In genomic region chr1:56426587-56426986, GRCh38 we compare ENCODE assay signal across 37 cellular contexts.
DNase-seq lines count a peak whose midpoint lies in the region; ATAC-seq, FAIRE-seq and TF ChIP-seq lines count a peak whose summit lies in the region.
"Had no signal": no experiment of that assay in that cellular context is flagged by ENCODE, and none has a peak within 500 bp of the region (broad histone marks: within the 10 kb centered on the region; RNA-seq: fewer than 3 reads in every experiment).

No MANE protein-coding gene starts in this region.

- no peak overlapping the region for H3K14ac ChIP-seq in trophoblast cell (ENCODE audit: low read length)

- TF ChIP-seq POLR2A in HepG2 (IDR thresholded peaks at IDR 0.05; ENCODE audit: insufficient read depth in 1 of 2, low read depth in 2 of 2, low read length in 2 of 2) (no peak), right lobe of liver (IDR thresholded peaks at IDR 0.05) (no peak), K562 (conservative IDR thresholded peaks at IDR 0.05) (no peak)

- H3K27me3 ChIP-seq in HepG2 (ENCODE audit: control insufficient read depth in 1 of 2, insufficient read depth in 2 of 2, low read length in 2 of 2) (no peaks in the 10 kb centered on the region), right lobe of liver (no peaks in the 10 kb centered on the region), K562 (ENCODE audit: control insufficient read depth in 2 of 2, insufficient read depth in 2 of 2, low read length in 2 of 2) (no peaks in the 10 kb centered on the region), trophoblast cell (ENCODE audit: insufficient read depth, low read length) (no peaks in the 10 kb centered on the region)
- H3K27me3 ChIP-seq: BE2C; BLaER1; BLaER1 treated with 17β-estradiol and CSF1 and Interleukin-3, amounts not matched to agents 10 nM and 100 nM had no signal

- H3K36me3 ChIP-seq in HepG2 (replicated peaks in 1 of 2; ENCODE audit: control insufficient read depth in 1 of 2, insufficient read depth in 2 of 2, low read length in 2 of 2): no peaks in the 10 kb centered on the region
- H3K36me3 ChIP-seq in right lobe of liver: no peaks in the 10 kb centered on the region
- no peaks in the 10 kb centered on the region for H3K36me3 ChIP-seq in K562 (ENCODE audit: control insufficient read depth, insufficient read depth, low read length)
- H3K36me3 ChIP-seq in trophoblast cell (ENCODE audit: control insufficient read depth in 1 of 2, insufficient read depth in 2 of 2, low read length in 2 of 2): no peaks in the 10 kb centered on the region
- H3K36me3 ChIP-seq: BE2C; BLaER1; BLaER1 treated with 17β-estradiol and CSF1 and Interleukin-3, amounts not matched to agents 10 nM and 100 nM had no signal

- no peak overlapping the region for H3K18ac ChIP-seq in trophoblast cell (ENCODE audit: low read length)

- H3K27ac Mint-ChIP-seq in activated B cell treated with CpG ODN at 0.5 μM for 24 hours: peak overlapping the region; percentile 21
- no peak overlapping the region for H3K27ac Mint-ChIP-seq in activated T-cell treated with anti-CD3 and anti-CD28 coated beads, Interleukin-2, amount 50 U/mL, for 72 hours
- H3K27ac Mint-ChIP-seq: B cell; CD4-positive, alpha-beta memory T cell; CD4-positive, alpha-beta T cell; CD4-positive, CD25-positive, alpha-beta regulatory T cell; CD8-positive, alpha-beta memory T cell; CD8-positive, alpha-beta T cell had no signal

- TF ChIP-seq EP300 in HepG2 (IDR thresholded peaks at IDR 0.05; ENCODE audit: low read depth in 2 of 2, low read length in 2 of 2): no peak
- no peak for TF ChIP-seq EP300 in HepG2 (CRISPR knock-in tag; IDR thresholded peaks at IDR 0.05; ENCODE audit: borderline replicate concordance)
- TF ChIP-seq EP300 in K562 (IDR thresholded peaks at IDR 0.05; ENCODE audit: low read length): no peak

- H3K4me3 ChIP-seq in HepG2 (replicated peaks in 1 of 3; ENCODE audit: insufficient read depth in 1 of 3, low read depth in 2 of 3, low read length in 3 of 3): no peak overlapping the region
- no peak overlapping the region for H3K4me3 ChIP-seq in right lobe of liver
- no peak overlapping the region for H3K4me3 ChIP-seq in K562
- H3K4me3 ChIP-seq in trophoblast cell (ENCODE audit: low read depth, low read length): no peak overlapping the region
- H3K4me3 ChIP-seq: A549; BLaER1; BLaER1 treated with 17β-estradiol and CSF1 and Interleukin-3, amounts not matched to agents 10 nM and 100 nM had no signal

- BruUV-seq in HepG2 (replicated peaks; lab: Mats Ljungman, UMichigan): no TSS peak
- no TSS peak for BruUV-seq in K562 (replicated peaks; lab: Mats Ljungman, UMichigan)

- no peaks in the 10 kb centered on the region for H3K79me1 ChIP-seq in trophoblast cell (ENCODE audit: low read length)

- no peak for FAIRE-seq in HepG2 (lab: Jason Lieb, UNC)
- FAIRE-seq in K562 (lab: Jason Lieb, UNC): no peak
- FAIRE-seq: A204.1, A549, D721Med had no signal

- no peaks in the 10 kb centered on the region for H3K36me3 Mint-ChIP-seq in activated B cell treated with CpG ODN at 0.5 μM for 24 hours (ENCODE audit: low read depth)
- no peaks in the 10 kb centered on the region for H3K36me3 Mint-ChIP-seq in activated T-cell treated with anti-CD3 and anti-CD28 coated beads, Interleukin-2, amount 50 U/mL, for 72 hours (ENCODE audit: insufficient read depth in 2 of 2)
- H3K36me3 Mint-ChIP-seq: CD14-positive monocyte; CD4-positive, alpha-beta memory T cell; CD4-positive, CD25-positive, alpha-beta regulatory T cell; CD8-positive, alpha-beta memory T cell; CD8-positive, alpha-beta T cell had no signal

- H3K4me1 Mint-ChIP-seq in activated B cell treated with CpG ODN at 0.5 μM for 24 hours: peaks cover 51% of the 10 kb centered on the region
- H3K4me1 Mint-ChIP-seq in activated T-cell treated with anti-CD3 and anti-CD28 coated beads, Interleukin-2, amount 50 U/mL, for 72 hours (ENCODE audit: low read depth): no peaks in the 10 kb centered on the region
- H3K4me1 Mint-ChIP-seq: CD4-positive, alpha-beta memory T cell; CD8-positive, alpha-beta memory T cell had no signal

- H2BK12ac ChIP-seq in trophoblast cell (ENCODE audit: low read length): no peak overlapping the region

- TF ChIP-seq CTCF in HepG2 (CRISPR knock-in tag; IDR thresholded peaks at IDR 0.05) (no peak), right lobe of liver (IDR thresholded peaks at IDR 0.05) (no peak), activated B cell treated with CpG ODN at 0.5 μM for 24 hours (IDR thresholded peaks at IDR 0.05) (no peak), K562 (IDR thresholded peaks at IDR 0.05 in 2 of 3, conservative IDR thresholded peaks at IDR 0.05 in 1 of 3; ENCODE audit: insufficient read depth in 2 of 3, low read depth in 1 of 3, low read length in 3 of 3) (no peak)

- peak overlapping the region; percentile 46 for H3K23ac ChIP-seq in trophoblast cell (ENCODE audit: low read length)

- no peaks in the 10 kb centered on the region for H3K9me3 ChIP-seq in HepG2 (ENCODE audit: low read length)
- no peaks in the 10 kb centered on the region for H3K9me3 ChIP-seq in right lobe of liver
- H3K9me3 ChIP-seq in K562 (replicated peaks; ENCODE audit: control insufficient read depth, insufficient read depth, low read depth, low read length): no peaks in the 10 kb centered on the region
- peaks cover 1% of the 10 kb centered on the region for H3K9me3 ChIP-seq in trophoblast cell (ENCODE audit: insufficient read depth, low read depth, low read length)
- H3K9me3 ChIP-seq: A549; BE2C; BLaER1; BLaER1 treated with 17β-estradiol and CSF1 and Interleukin-3, amounts not matched to agents 10 nM and 100 nM; Caco-2 had no signal

- H3K4me2 ChIP-seq in HepG2 (ENCODE audit: low read depth, low read length) (no peak overlapping the region), K562 (ENCODE audit: insufficient read depth, low read length) (no peak overlapping the region), trophoblast cell (ENCODE audit: low read length) (no peak overlapping the region)
- H3K4me2 ChIP-seq: A549, BLaER1 had no signal

- no peak overlapping the region for H2AK5ac ChIP-seq in trophoblast cell (ENCODE audit: low read length)

- no peak overlapping the region for H4K12ac ChIP-seq in trophoblast cell (ENCODE audit: low read depth, low read length)

- no peak for TF ChIP-seq RAD21 in HepG2 (CRISPR knock-in tag; IDR thresholded peaks at IDR 0.05)
- TF ChIP-seq RAD21 in K562 (CRISPR knock-in tag; conservative IDR thresholded peaks at IDR 0.05 in 1 of 2, IDR thresholded peaks at IDR 0.05 in 1 of 2): no peak

- H3K4ac ChIP-seq in trophoblast cell (ENCODE audit: low read depth, low read length): no peak overlapping the region

- H3K27me3 Mint-ChIP-seq in activated B cell treated with CpG ODN at 0.5 μM for 24 hours: no peaks in the 10 kb centered on the region
- H3K27me3 Mint-ChIP-seq in activated T-cell treated with anti-CD3 and anti-CD28 coated beads, Interleukin-2, amount 50 U/mL, for 72 hours (ENCODE audit: low read depth): no peaks in the 10 kb centered on the region
- H3K27me3 Mint-ChIP-seq: B cell; CD4-positive, alpha-beta T cell; CD8-positive, alpha-beta memory T cell had no signal

- no peaks in the 10 kb centered on the region for H4K20me1 ChIP-seq in HepG2 (ENCODE audit: insufficient read depth, low read length)
- no peaks in the 10 kb centered on the region for H4K20me1 ChIP-seq in K562 (replicated peaks; ENCODE audit: control insufficient read depth, insufficient read depth, low read length)
- H4K20me1 ChIP-seq: BLaER1; BLaER1 treated with 17β-estradiol and CSF1 and Interleukin-3, amounts not matched to agents 10 nM and 100 nM had no signal

- CTCF ChIA-PET in HepG2 (lab: Yijun Ruan, JAX; ENCODE audit: low intra/inter-chr PET ratio, low total read pairs): no interaction called here
- CTCF ChIA-PET in activated B cell treated with CpG ODN at 0.5 μM for 24 hours (lab: Charles Lee): no interaction called here
- CTCF ChIA-PET in K562 (lab: Yijun Ruan, JAX; ENCODE audit: low intra/inter-chr PET ratio): no interaction called here

- H4K8ac ChIP-seq in trophoblast cell (ENCODE audit: low read depth, low read length): no peak overlapping the region

- DNase-seq in HepG2 (ENCODE audit: low spot score) (no peak), right lobe of liver (no peak), activated B cell treated with CpG ODN at 0.5 μM for 24 hours (no peak), K562 (ENCODE audit: extremely low read depth in 1 of 4, low spot score in 3 of 4) (no peak), trophoblast cell (no peak)
- no peak for DNase-seq in stimulated activated CD4-positive, alpha-beta T cell treated with anti-CD3 and anti-CD28 coated beads, Interleukin-15, amount 100 ng/mL, for 24 hours
- DNase-seq in activated T-cell treated with anti-CD3 and anti-CD28 coated beads, Interleukin-2, amount 50 U/mL, for 72 hours: no peak
- DNase-seq: 8988T; ACHN; AML-193; BE2C; C1 segment of cervical spinal cord; Caco-2; Calu3; CD4-positive, alpha-beta memory T cell; CD4-positive, alpha-beta T cell; CD4-positive, CD25-positive, alpha-beta regulatory T cell; CD8-positive, alpha-beta memory T cell; CD8-positive, alpha-beta T cell; COR-L47; DMS 273 treated with DMSO at 0.1 percent for 48 hours; DMS153; DMS53; DMS79; DMS79 treated with DMSO at 0.1 percent for 48 hours; DND-41; EL had no signal

- H3K9me1 ChIP-seq in K562 (ENCODE audit: control insufficient read depth, insufficient read depth, low read length): no peaks in the 10 kb centered on the region

- H3K79me2 ChIP-seq in HepG2 (ENCODE audit: insufficient read depth, low read length) (no peaks in the 10 kb centered on the region), K562 (ENCODE audit: control insufficient read depth, insufficient read depth, low read length) (no peaks in the 10 kb centered on the region), trophoblast cell (ENCODE audit: control insufficient read depth, insufficient read depth, low read length, poor library complexity) (no peaks in the 10 kb centered on the region)

- H3K9ac ChIP-seq in HepG2 (ENCODE audit: insufficient read depth, low read depth, low read length) (no peak overlapping the region), K562 (ENCODE audit: insufficient read depth in 1 of 2, low read depth in 2 of 2, low read length in 2 of 2) (no peak overlapping the region), trophoblast cell (ENCODE audit: low read length) (no peak overlapping the region)
- H3K9ac ChIP-seq: BLaER1; BLaER1 treated with 17β-estradiol and CSF1 and Interleukin-3, amounts not matched to agents 10 nM and 100 nM had no signal

- intact Hi-C loops in HepG2 (cut with micrococcal nuclease; ENCODE audit: unreplicated experiment): no loop called here
- intact Hi-C loops in right lobe of liver (cut with DNase I): no loop called here
- intact Hi-C loops in activated B cell treated with CpG ODN at 0.5 μM for 24 hours (cut with micrococcal nuclease): no loop called here
- intact Hi-C loops in K562 (cut with micrococcal nuclease): no loop called here

- in situ Hi-C loops in HepG2 (cut with HindIII; ENCODE audit: extremely low pct_ligation_motif_present, low pct_unique_long_range_greater_than_20kb): no loop called here
- in situ Hi-C loops in K562 (cut with MboI): no loop called here

- no peak overlapping the region for H2BK5ac ChIP-seq in trophoblast cell (ENCODE audit: low read depth, low read length, poor library complexity)

- H2AFZ ChIP-seq in HepG2 (ENCODE audit: low read length) (no peak overlapping the region), K562 (ENCODE audit: low read depth, low read length) (no peak overlapping the region), trophoblast cell (ENCODE audit: insufficient read depth, low read length, poor library complexity) (no peak overlapping the region)

- no peak overlapping the region for H3K4me3 Mint-ChIP-seq in activated B cell treated with CpG ODN at 0.5 μM for 24 hours
- no peak overlapping the region for H3K4me3 Mint-ChIP-seq in activated T-cell treated with anti-CD3 and anti-CD28 coated beads, Interleukin-2, amount 50 U/mL, for 72 hours
- H3K4me3 Mint-ChIP-seq: B cell; CD14-positive monocyte; CD4-positive, alpha-beta memory T cell; CD4-positive, alpha-beta T cell; CD8-positive, alpha-beta memory T cell; CD8-positive, alpha-beta T cell had no signal

- H3K27ac ChIP-seq in HepG2 (ENCODE audit: extremely low read length, insufficient read depth, low read length): no peak overlapping the region
- H3K27ac ChIP-seq in right lobe of liver: no peak overlapping the region
- H3K27ac ChIP-seq in K562 (ENCODE audit: extremely low read depth, low read depth, low read length): no peak overlapping the region
- no peak overlapping the region for H3K27ac ChIP-seq in trophoblast cell (ENCODE audit: low read depth, low read length)
- H3K27ac ChIP-seq: 22Rv1, A549, BLaER1, C4-2B had no signal

- ATAC-seq in HepG2: no peak
- no peak for ATAC-seq in right lobe of liver
- no peak for ATAC-seq in activated B cell treated with CpG ODN at 0.5 μM for 24 hours (ENCODE audit: low read depth)
- no peak for ATAC-seq in K562
- ATAC-seq in activated T-cell treated with anti-CD3 and anti-CD28 coated beads, Interleukin-2, amount 50 U/mL, for 72 hours (replicated peaks in 1 of 2): no peak
- no peak for ATAC-seq in HG02870 (IDR thresholded peaks at IDR 0.05; ENCODE audit: unreplicated experiment)
- ATAC-seq: A549; CD8-positive, alpha-beta T cell had no signal

- no peak overlapping the region for H4K91ac ChIP-seq in trophoblast cell (ENCODE audit: low read depth, low read length)

- peaks cover 51% of the 10 kb centered on the region for H3K4me1 ChIP-seq in HepG2 (ENCODE audit: insufficient read depth, low read length)
- H3K4me1 ChIP-seq in right lobe of liver: peaks cover 0 to 4% (median 2%) of the 10 kb centered on the region in 4 donors
- no peaks in the 10 kb centered on the region for H3K4me1 ChIP-seq in K562 (replicated peaks in 1 of 2; ENCODE audit: control insufficient read depth in 2 of 2, insufficient read depth in 2 of 2, low read length in 2 of 2)
- H3K4me1 ChIP-seq in trophoblast cell (ENCODE audit: control insufficient read depth in 1 of 2, insufficient read depth in 2 of 2, low read length in 2 of 2): peaks cover 0 to 9% of the 10 kb centered on the region in 2 experiments
- H3K4me1 ChIP-seq: BE2C, Caco-2 had no signal

- no peak overlapping the region for H2BK120ac ChIP-seq in trophoblast cell (ENCODE audit: insufficient read depth, low read length, poor library complexity)

- H3K9me3 Mint-ChIP-seq in activated B cell treated with CpG ODN at 0.5 μM for 24 hours: no peaks in the 10 kb centered on the region
- H3K9me3 Mint-ChIP-seq in activated T-cell treated with anti-CD3 and anti-CD28 coated beads, Interleukin-2, amount 50 U/mL, for 72 hours: no peaks in the 10 kb centered on the region
- H3K9me3 Mint-ChIP-seq: CD14-positive monocyte; CD4-positive, alpha-beta T cell; CD8-positive, alpha-beta T cell had no signal

- POLR2A ChIA-PET in HepG2 (lab: Yijun Ruan, JAX): interaction anchor here (1.5 to 1.6 kb wide), 2 partner anchors 10 to 30 kb away, joined by 4 read pairs; no protein-coding TSS in a partner anchor
- POLR2A ChIA-PET in activated B cell treated with CpG ODN at 0.5 μM for 24 hours (lab: Charles Lee): no interaction called here
- POLR2A ChIA-PET in K562 (lab: Yijun Ruan, JAX): interaction anchor here (0.6 to 0.8 kb wide), 2 partner anchors 20 to 310 kb away, joined by 3 read pairs; no protein-coding TSS in a partner anchor

Comparison
In these comparisons a context has a peak if more than half of its experiments do, and no peak if none do; other contexts are left out.
1. Of the 241 proteins assayed by ChIP-seq in both HepG2 and K562: peak only in HepG2: ADNP; only in K562: none; in both: none; in neither: 240.